Comparison of ENCODE assay signal across 21 cellular contexts in genomic region chr2:70391988-70392387, GRCh38.
"Had no signal": no experiment of that assay in that cellular context is flagged by ENCODE, and none has a peak within 500 bp of the region (broad histone marks: within the 10 kb centered on the region; RNA-seq: fewer than 3 reads in every experiment).

No MANE protein-coding gene starts in this region.

- H3K27me3 ChIP-seq: upper lobe of left lung had no signal

- H3K4me1 Mint-ChIP-seq: brain; stimulated activated naive B cell treated with anti-CD40 and anti-IgM and Interleukin-4, amounts not matched to agents 10 μg/mL and 1 μg/mL and 100 μg/mL, for 72 hours had no signal

- H3K4me3 ChIP-seq: esophagus squamous epithelium, heart right ventricle, left lung, lung, thoracic aorta, upper lobe of left lung had no signal

- H3K9me3 Mint-ChIP-seq: brain; effector memory CD8-positive, alpha-beta T cell; stimulated activated naive B cell treated with anti-CD40 and anti-IgM and Interleukin-4, amounts not matched to agents 10 μg/mL and 1 μg/mL and 100 μg/mL, for 72 hours; T-helper 2 cell treated with Interferon-gamma antibody and Interleukin-4, amounts not matched to agents 5 μg/mL and 100 μg/mL, for 36 hours had no signal

- H3K4me1 ChIP-seq: esophagus squamous epithelium, heart right ventricle, left lung, upper lobe of left lung had no signal

- H3K36me3 ChIP-seq: esophagus squamous epithelium, heart right ventricle, left lung, thoracic aorta, upper lobe of left lung had no signal

- ATAC-seq: effector memory CD8-positive, alpha-beta T cell; heart right ventricle; left lung; naive thymus-derived CD8-positive, alpha-beta T cell; sciatic nerve; stimulated activated naive B cell treated with anti-CD40 and anti-IgM and Interleukin-4, amounts not matched to agents 10 μg/mL and 1 μg/mL and 100 μg/mL, for 72 hours had no signal

- H3K27me3 Mint-ChIP-seq: activated naive CD4-positive, alpha-beta T cell treated with anti-CD3 and anti-CD28 coated beads, Interleukin-2, amount 50 U/mL, for 24 hours had no signal

- H3K27ac Mint-ChIP-seq: activated naive CD4-positive, alpha-beta T cell treated with anti-CD3 and anti-CD28 coated beads, Interleukin-2, amount 50 U/mL, for 24 hours; brain; effector memory CD8-positive, alpha-beta T cell; stimulated activated naive B cell treated with anti-CD40 and anti-IgM and Interleukin-4, amounts not matched to agents 10 μg/mL and 1 μg/mL and 100 μg/mL, for 72 hours; T-helper 2 cell treated with Interferon-gamma antibody and Interleukin-4, amounts not matched to agents 5 μg/mL and 100 μg/mL, for 36 hours had no signal

- H3K9me3 ChIP-seq: esophagus squamous epithelium, left lung, thoracic aorta, upper lobe of left lung had no signal

- H3K4me3 Mint-ChIP-seq: activated naive CD4-positive, alpha-beta T cell treated with anti-CD3 and anti-CD28 coated beads, Interleukin-2, amount 50 U/mL, for 24 hours; brain; effector memory CD8-positive, alpha-beta T cell; naive thymus-derived CD8-positive, alpha-beta T cell; stimulated activated naive B cell treated with anti-CD40 and anti-IgM and Interleukin-4, amounts not matched to agents 10 μg/mL and 1 μg/mL and 100 μg/mL, for 72 hours; T-helper 2 cell treated with Interferon-gamma antibody and Interleukin-4, amounts not matched to agents 5 μg/mL and 100 μg/mL, for 36 hours had no signal

- DNase-seq: activated CD4-positive, alpha-beta T cell treated with anti-CD3 and anti-CD28 coated beads for 1 hour; activated CD4-positive, alpha-beta T cell treated with anti-CD3 and anti-CD28 coated beads, Interleukin-2, amount 50 U/mL, for 1 hour; activated gamma-delta T cell treated with Interleukin-2 at 50 U/mL for 16 hours; activated T-cell treated with anti-CD3 and anti-CD28 coated beads, Interleukin-2, amount 50 U/mL, for 1 hour; aorta; central memory CD4-positive, alpha-beta T cell; effector memory CD8-positive, alpha-beta T cell; esophagus squamous epithelium; heart right ventricle; left lung; naive thymus-derived CD8-positive, alpha-beta T cell; small intestine; stimulated activated CD4-positive, alpha-beta T cell treated with anti-CD3 and anti-CD28 coated beads, Interleukin-2, amount 100 ng/mL, for 24 hours; stimulated activated naive B cell treated with anti-CD40 and anti-IgM and Interleukin-4, amounts not matched to agents 10 μg/mL and 1 μg/mL and 100 μg/mL, for 72 hours; upper lobe of left lung had no signal

- H3K27ac ChIP-seq: esophagus squamous epithelium, heart right ventricle, left lung, thoracic aorta, upper lobe of left lung had no signal

- H3K36me3 Mint-ChIP-seq: activated naive CD4-positive, alpha-beta T cell treated with anti-CD3 and anti-CD28 coated beads, Interleukin-2, amount 50 U/mL, for 24 hours; brain; naive thymus-derived CD8-positive, alpha-beta T cell; stimulated activated naive B cell treated with anti-CD40 and anti-IgM and Interleukin-4, amounts not matched to agents 10 μg/mL and 1 μg/mL and 100 μg/mL, for 72 hours had no signal
